In genomic region chr10:5550621-5551530, GRCh38 we compare ENCODE assay signal across 9 cellular contexts. TPM values are rescaled to one million over a fixed set of nuclear protein-coding genes. Genes with fewer than 3 reads are reported as not detected.
DNase-seq lines count a peak whose midpoint lies in the region; ATAC-seq and TF ChIP-seq lines count a peak whose summit lies in the region.
"Had no signal": no experiment of that assay in that cellular context is flagged by ENCODE, and none has a peak within 500 bp of the region (broad histone marks: within the 10 kb centered on the region; RNA-seq: fewer than 3 reads in every experiment).

No MANE protein-coding gene starts in this region.

- no peaks in the 10 kb centered on the region for H3K9me3 ChIP-seq in prostate gland

- H3K4me1 ChIP-seq in prostate gland (replicated peaks): peaks cover 63% of the 10 kb centered on the region

- no peak for ATAC-seq in GM18519 (IDR thresholded peaks at IDR 0.05; ENCODE audit: low FRiP score, unreplicated experiment)
- no peak for ATAC-seq in GM19395 (IDR thresholded peaks at IDR 0.05; ENCODE audit: unreplicated experiment)

- no peaks in the 10 kb centered on the region for H3K36me3 ChIP-seq in prostate gland

- H3K27me3 ChIP-seq in prostate gland (replicated peaks; ENCODE audit: insufficient read depth): no peaks in the 10 kb centered on the region

- no peak for TF ChIP-seq CTCF in choroid plexus epithelial cell (conservative IDR thresholded peaks at IDR 0.05; ENCODE audit: low read depth, low read length)
- no peak for TF ChIP-seq CTCF in prostate gland (IDR thresholded peaks at IDR 0.05)

- H3K4me3 ChIP-seq in choroid plexus epithelial cell (ENCODE audit: low read depth, low read length) (no peak overlapping the region), prostate gland (no peak overlapping the region)

- intact Hi-C loops in prostate gland (cut with DNase I): loop anchor here (10.0 kb wide), 1 partner anchor 64 kb away; no protein-coding TSS in a partner anchor

- peak overlapping the region; percentile 91 to 92 for H3K27ac ChIP-seq in prostate gland

- WGBS in prostate gland: 77% methylated on average over 15 of the region's 17 CpGs

- no peak for TF ChIP-seq POLR2A in prostate gland (IDR thresholded peaks at IDR 0.05)

- DNase-seq in EH (ENCODE audit: low read depth) (peak; percentile 58), NCI-H2029 treated with DMSO at 0.1 percent for 48 hours (lab: John Stamatoyannopoulos, UW) (peak; percentile 40), choroid plexus epithelial cell (ENCODE audit: low read depth) (peak; percentile 54), prostate gland (ENCODE audit: low spot score) (no peak), SKM-1 treated with dmso at 0.1 percent for 144 hours (lab: John Stamatoyannopoulos, UW; ENCODE audit: unreplicated experiment) (no peak), cerebellar cortex (ENCODE audit: low spot score) (no peak)

RNA-seq across cellular contexts. Expression of gene CALML3, which starts 26.1 kb away (rescaled TPM):
- total RNA-seq in prostate gland: 1 to 10 TPM; 1.6 to 8.0 TPM
- total RNA-seq: SK-MEL-5 had no signal

RNA-seq across cellular contexts. Expression of gene CALML5, which starts 51.5 kb away (rescaled TPM):
- 10 to 100 TPM in 1 of 2 donors, under 1 TPM in 1; 0.46 to 10.5 TPM for total RNA-seq in prostate gland
- total RNA-seq: SK-MEL-5 had no signal

Comparison
In these comparisons a context has a peak if more than half of its experiments do, and no peak if none do; other contexts are left out.
1. DNase-seq: peak in EH (single experiment), NCI-H2029 treated with DMSO at 0.1 percent for 48 hours (single experiment) and choroid plexus epithelial cell (single experiment); none in prostate gland (single experiment), SKM-1 treated with dmso at 0.1 percent for 144 hours (single experiment) and cerebellar cortex (single experiment).